In genomic region chr14:95683793-95684192, GRCh38 we compare ENCODE assay signal across 1 cellular context.
TF ChIP-seq lines count a peak whose summit lies in the region.

No MANE protein-coding gene starts in this region.

TF ChIP-seq in GM23338, 12 proteins besides CTCF, POLR2A, EP300 and RAD21 (continued from another document):
- TF ChIP-seq REST (IDR thresholded peaks at IDR 0.05; ENCODE audit: unreplicated experiment) (no peak), STAT1 (IDR thresholded peaks at IDR 0.05; ENCODE audit: unreplicated experiment) (no peak), ZNF331 (CRISPR knock-in tag; IDR thresholded peaks at IDR 0.05; ENCODE audit: low read depth) (no peak), EZH2phosphoT487 (IDR thresholded peaks at IDR 0.05; ENCODE audit: unreplicated experiment) (no peak)
